Comparison of ENCODE assay signal across 8 cellular contexts in the genomic region with DNA sequence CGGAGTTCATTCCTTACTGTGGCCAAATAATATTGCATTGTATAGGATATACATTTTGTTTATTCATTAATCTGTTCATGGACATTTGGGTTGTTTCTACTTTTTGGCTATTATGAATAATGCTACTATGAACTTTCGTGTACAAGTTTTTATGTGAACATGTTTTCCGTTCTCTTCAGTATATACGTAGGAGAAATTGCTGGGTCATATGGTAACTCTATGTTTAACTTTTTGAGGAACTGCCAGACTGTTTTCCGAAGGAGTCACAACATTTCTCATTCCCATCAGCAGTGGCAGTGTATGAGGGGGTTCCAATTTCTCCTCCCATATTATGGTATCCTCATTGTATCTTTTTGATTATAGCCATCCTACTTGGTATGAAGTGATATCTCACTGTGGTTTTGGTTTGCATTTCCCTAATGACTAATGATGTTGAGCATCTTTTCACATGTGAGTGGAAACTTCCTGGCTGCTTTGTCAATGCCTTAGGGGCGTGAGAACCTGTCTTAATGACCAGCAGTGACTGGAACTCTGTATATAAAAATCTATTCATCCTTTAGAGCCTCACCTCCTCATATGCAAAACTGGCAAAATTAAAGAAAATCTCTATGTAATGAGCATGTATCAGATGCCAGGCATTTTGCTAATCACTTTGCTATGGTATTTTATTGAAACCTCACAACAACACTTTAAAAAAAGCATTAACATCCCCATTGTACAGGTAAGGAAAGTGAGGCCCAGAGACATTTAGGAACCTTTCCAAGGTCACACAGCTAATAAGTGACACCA. TPM values are rescaled to one million over a fixed set of nuclear protein-coding genes. Genes with fewer than 3 reads are reported as not detected.
DNase-seq lines count a peak whose midpoint lies in the region; ATAC-seq, FAIRE-seq and TF ChIP-seq lines count a peak whose summit lies in the region.

No MANE protein-coding gene starts in this region.

- no peaks in the 10 kb centered on the region for H3K27me3 ChIP-seq in bronchial epithelial cell (ENCODE audit: control insufficient read depth, insufficient read depth, low read length)

- DNase-seq in NCI-H226 (peak; percentile 85), bronchial epithelial cell (ENCODE audit: low read depth) (peak; percentile 90), renal cortical epithelial cell (ENCODE audit: low read depth) (peak; percentile 72), DMS 273 treated with DMSO at 0.1 percent for 48 hours (lab: John Stamatoyannopoulos, UW) (no peak), NCI-H1417 (lab: John Stamatoyannopoulos, UW) (no peak), RPMI8226 (no peak)
- no peak for DNase-seq in stimulated activated naive CD4-positive, alpha-beta T cell treated with Interleukin-2 at 50 U/mL for 16 hours (lab: John Stamatoyannopoulos, UW)

- no peak overlapping the region for H3K4me3 ChIP-seq in bronchial epithelial cell (ENCODE audit: low read depth, low read length)

- ATAC-seq in GM18511 (IDR thresholded peaks at IDR 0.05; ENCODE audit: unreplicated experiment), result peak; percentile 41

- TF ChIP-seq CTCF in bronchial epithelial cell (IDR thresholded peaks at IDR 0.05; ENCODE audit: insufficient read depth, low read length, severe bottlenecking), result no peak

- FAIRE-seq in bronchial epithelial cell (lab: Jason Lieb, UNC), result no peak

- no peaks in the 10 kb centered on the region for H3K36me3 ChIP-seq in bronchial epithelial cell (ENCODE audit: control insufficient read depth, insufficient read depth, low read length)

RNA-seq across cellular contexts. Expression of a gene that starts 47.8 kb away (rescaled TPM):
- total RNA-seq in bronchial epithelial cell, result 58.9 and 110 TPM in 2 replicates
- 209 and 317 TPM in 2 replicates for total RNA-seq in renal cortical epithelial cell

Comparison
In these comparisons a context has a peak if more than half of its experiments do, and no peak if none do; other contexts are left out.
1. DNase-seq: peak in NCI-H226 (single experiment), bronchial epithelial cell (single experiment) and renal cortical epithelial cell (single experiment); none in DMS 273 treated with DMSO at 0.1 percent for 48 hours (single experiment), NCI-H1417 (0 of 3), stimulated activated naive CD4-positive, alpha-beta T cell treated with Interleukin-2 at 50 U/mL for 16 hours (single experiment) and RPMI8226 (single experiment).